1 cellular context compared by ENCODE assay signal in genomic region chr16:10428433-10429168, GRCh38.
TF ChIP-seq lines count a peak whose summit lies in the region.

No MANE protein-coding gene starts in this region.

TF ChIP-seq in SK-N-SH, 30 proteins besides CTCF, POLR2A, EP300 and RAD21:
- TF ChIP-seq, protein P1, sequence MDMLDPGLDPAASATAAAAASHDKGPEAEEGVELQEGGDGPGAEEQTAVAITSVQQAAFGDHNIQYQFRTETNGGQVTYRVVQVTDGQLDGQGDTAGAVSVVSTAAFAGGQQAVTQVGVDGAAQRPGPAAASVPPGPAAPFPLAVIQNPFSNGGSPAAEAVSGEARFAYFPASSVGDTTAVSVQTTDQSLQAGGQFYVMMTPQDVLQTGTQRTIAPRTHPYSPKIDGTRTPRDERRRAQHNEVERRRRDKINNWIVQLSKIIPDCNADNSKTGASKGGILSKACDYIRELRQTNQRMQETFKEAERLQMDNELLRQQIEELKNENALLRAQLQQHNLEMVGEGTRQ (IDR thresholded peaks at IDR 0.05; ENCODE audit: borderline replicate concordance, low read depth, low read length) = no peak
- TF ChIP-seq CHD2 (IDR thresholded peaks at IDR 0.05; ENCODE audit: low read length, partially characterized antibody) (no peak), MEF2A (IDR thresholded peaks at IDR 0.05; ENCODE audit: borderline replicate concordance, low read depth) (no peak), POLR2AphosphoS5 (IDR thresholded peaks at IDR 0.05; ENCODE audit: low read depth, low read length) (no peak), NFIC (IDR thresholded peaks at IDR 0.05; ENCODE audit: borderline replicate concordance) (no peak), TCF12 (IDR thresholded peaks at IDR 0.05) (no peak), IRF3 (IDR thresholded peaks at IDR 0.05; ENCODE audit: low read depth, low read length) (no peak), YY1 (IDR thresholded peaks at IDR 0.05; ENCODE audit: low read depth) (no peak), RCOR1 (IDR thresholded peaks at IDR 0.05; ENCODE audit: low read length) (no peak), MXI1 (IDR thresholded peaks at IDR 0.05; ENCODE audit: low read depth, low read length) (no peak), RXRA (IDR thresholded peaks at IDR 0.05; ENCODE audit: borderline replicate concordance, low read depth) (no peak), FOSL2 (IDR thresholded peaks at IDR 0.05; ENCODE audit: borderline replicate concordance, low read depth) (no peak)
- TF ChIP-seq, protein P2, sequence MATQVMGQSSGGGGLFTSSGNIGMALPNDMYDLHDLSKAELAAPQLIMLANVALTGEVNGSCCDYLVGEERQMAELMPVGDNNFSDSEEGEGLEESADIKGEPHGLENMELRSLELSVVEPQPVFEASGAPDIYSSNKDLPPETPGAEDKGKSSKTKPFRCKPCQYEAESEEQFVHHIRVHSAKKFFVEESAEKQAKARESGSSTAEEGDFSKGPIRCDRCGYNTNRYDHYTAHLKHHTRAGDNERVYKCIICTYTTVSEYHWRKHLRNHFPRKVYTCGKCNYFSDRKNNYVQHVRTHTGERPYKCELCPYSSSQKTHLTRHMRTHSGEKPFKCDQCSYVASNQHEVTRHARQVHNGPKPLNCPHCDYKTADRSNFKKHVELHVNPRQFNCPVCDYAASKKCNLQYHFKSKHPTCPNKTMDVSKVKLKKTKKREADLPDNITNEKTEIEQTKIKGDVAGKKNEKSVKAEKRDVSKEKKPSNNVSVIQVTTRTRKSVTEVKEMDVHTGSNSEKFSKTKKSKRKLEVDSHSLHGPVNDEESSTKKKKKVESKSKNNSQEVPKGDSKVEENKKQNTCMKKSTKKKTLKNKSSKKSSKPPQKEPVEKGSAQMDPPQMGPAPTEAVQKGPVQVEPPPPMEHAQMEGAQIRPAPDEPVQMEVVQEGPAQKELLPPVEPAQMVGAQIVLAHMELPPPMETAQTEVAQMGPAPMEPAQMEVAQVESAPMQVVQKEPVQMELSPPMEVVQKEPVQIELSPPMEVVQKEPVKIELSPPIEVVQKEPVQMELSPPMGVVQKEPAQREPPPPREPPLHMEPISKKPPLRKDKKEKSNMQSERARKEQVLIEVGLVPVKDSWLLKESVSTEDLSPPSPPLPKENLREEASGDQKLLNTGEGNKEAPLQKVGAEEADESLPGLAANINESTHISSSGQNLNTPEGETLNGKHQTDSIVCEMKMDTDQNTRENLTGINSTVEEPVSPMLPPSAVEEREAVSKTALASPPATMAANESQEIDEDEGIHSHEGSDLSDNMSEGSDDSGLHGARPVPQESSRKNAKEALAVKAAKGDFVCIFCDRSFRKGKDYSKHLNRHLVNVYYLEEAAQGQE (IDR thresholded peaks at IDR 0.05; ENCODE audit: low read depth, low read length) = no peak
